Comparison of ENCODE assay signal across 2 cellular contexts in the genomic region with DNA sequence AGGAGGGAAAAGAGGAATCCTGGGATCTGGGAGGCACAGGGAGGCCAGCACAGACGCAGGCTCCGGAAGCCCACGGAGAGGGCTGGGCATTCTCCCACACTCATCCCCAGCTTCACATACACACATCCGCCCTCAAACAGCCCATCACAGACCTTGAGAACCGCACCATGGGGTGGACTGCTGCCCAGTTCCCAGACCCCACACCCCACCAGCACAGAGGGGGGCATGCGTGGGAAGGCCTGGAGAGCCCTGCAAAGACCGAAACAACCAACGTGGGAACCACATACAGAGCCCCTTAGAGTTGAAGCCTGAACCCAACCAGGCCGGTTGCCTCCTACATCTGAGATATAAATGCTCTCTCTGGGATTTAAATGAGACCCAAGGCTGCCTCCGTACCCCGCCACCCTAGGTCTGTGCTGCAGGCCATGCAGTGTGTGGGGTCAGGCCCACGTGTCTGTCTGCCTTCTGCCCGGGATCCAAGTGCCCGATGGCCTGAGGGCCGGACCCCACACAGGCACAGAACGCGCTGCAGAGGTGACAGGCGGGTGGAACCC.
TF ChIP-seq lines count a peak whose summit lies in the region.

No MANE protein-coding gene starts in this region.

TF ChIP-seq in GM23338, 12 proteins besides CTCF, POLR2A, EP300 and RAD21 (continues in another document):
- TF ChIP-seq CREB1 (CRISPR knock-in tag; IDR thresholded peaks at IDR 0.05; ENCODE audit: low read depth) (no peak), ZNF114 (CRISPR knock-in tag; IDR thresholded peaks at IDR 0.05) (no peak), ZNF331 (CRISPR knock-in tag; IDR thresholded peaks at IDR 0.05; ENCODE audit: low read depth) (no peak), EZH2 (IDR thresholded peaks at IDR 0.05; ENCODE audit: low read depth, unreplicated experiment) (no peak), NANOG (IDR thresholded peaks at IDR 0.05; ENCODE audit: borderline replicate concordance) (no peak), STAT1 (IDR thresholded peaks at IDR 0.05; ENCODE audit: unreplicated experiment) (no peak), EZH2phosphoT487 (IDR thresholded peaks at IDR 0.05; ENCODE audit: unreplicated experiment) (no peak), POLR2AphosphoS5 (IDR thresholded peaks at IDR 0.05; ENCODE audit: low read depth) (no peak), JUNB (IDR thresholded peaks at IDR 0.05; ENCODE audit: unreplicated experiment) (no peak)
- TF ChIP-seq, protein P1, sequence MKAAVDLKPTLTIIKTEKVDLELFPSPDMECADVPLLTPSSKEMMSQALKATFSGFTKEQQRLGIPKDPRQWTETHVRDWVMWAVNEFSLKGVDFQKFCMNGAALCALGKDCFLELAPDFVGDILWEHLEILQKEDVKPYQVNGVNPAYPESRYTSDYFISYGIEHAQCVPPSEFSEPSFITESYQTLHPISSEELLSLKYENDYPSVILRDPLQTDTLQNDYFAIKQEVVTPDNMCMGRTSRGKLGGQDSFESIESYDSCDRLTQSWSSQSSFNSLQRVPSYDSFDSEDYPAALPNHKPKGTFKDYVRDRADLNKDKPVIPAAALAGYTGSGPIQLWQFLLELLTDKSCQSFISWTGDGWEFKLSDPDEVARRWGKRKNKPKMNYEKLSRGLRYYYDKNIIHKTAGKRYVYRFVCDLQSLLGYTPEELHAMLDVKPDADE (IDR thresholded peaks at IDR 0.05): no peak
- TF ChIP-seq, protein P2, sequence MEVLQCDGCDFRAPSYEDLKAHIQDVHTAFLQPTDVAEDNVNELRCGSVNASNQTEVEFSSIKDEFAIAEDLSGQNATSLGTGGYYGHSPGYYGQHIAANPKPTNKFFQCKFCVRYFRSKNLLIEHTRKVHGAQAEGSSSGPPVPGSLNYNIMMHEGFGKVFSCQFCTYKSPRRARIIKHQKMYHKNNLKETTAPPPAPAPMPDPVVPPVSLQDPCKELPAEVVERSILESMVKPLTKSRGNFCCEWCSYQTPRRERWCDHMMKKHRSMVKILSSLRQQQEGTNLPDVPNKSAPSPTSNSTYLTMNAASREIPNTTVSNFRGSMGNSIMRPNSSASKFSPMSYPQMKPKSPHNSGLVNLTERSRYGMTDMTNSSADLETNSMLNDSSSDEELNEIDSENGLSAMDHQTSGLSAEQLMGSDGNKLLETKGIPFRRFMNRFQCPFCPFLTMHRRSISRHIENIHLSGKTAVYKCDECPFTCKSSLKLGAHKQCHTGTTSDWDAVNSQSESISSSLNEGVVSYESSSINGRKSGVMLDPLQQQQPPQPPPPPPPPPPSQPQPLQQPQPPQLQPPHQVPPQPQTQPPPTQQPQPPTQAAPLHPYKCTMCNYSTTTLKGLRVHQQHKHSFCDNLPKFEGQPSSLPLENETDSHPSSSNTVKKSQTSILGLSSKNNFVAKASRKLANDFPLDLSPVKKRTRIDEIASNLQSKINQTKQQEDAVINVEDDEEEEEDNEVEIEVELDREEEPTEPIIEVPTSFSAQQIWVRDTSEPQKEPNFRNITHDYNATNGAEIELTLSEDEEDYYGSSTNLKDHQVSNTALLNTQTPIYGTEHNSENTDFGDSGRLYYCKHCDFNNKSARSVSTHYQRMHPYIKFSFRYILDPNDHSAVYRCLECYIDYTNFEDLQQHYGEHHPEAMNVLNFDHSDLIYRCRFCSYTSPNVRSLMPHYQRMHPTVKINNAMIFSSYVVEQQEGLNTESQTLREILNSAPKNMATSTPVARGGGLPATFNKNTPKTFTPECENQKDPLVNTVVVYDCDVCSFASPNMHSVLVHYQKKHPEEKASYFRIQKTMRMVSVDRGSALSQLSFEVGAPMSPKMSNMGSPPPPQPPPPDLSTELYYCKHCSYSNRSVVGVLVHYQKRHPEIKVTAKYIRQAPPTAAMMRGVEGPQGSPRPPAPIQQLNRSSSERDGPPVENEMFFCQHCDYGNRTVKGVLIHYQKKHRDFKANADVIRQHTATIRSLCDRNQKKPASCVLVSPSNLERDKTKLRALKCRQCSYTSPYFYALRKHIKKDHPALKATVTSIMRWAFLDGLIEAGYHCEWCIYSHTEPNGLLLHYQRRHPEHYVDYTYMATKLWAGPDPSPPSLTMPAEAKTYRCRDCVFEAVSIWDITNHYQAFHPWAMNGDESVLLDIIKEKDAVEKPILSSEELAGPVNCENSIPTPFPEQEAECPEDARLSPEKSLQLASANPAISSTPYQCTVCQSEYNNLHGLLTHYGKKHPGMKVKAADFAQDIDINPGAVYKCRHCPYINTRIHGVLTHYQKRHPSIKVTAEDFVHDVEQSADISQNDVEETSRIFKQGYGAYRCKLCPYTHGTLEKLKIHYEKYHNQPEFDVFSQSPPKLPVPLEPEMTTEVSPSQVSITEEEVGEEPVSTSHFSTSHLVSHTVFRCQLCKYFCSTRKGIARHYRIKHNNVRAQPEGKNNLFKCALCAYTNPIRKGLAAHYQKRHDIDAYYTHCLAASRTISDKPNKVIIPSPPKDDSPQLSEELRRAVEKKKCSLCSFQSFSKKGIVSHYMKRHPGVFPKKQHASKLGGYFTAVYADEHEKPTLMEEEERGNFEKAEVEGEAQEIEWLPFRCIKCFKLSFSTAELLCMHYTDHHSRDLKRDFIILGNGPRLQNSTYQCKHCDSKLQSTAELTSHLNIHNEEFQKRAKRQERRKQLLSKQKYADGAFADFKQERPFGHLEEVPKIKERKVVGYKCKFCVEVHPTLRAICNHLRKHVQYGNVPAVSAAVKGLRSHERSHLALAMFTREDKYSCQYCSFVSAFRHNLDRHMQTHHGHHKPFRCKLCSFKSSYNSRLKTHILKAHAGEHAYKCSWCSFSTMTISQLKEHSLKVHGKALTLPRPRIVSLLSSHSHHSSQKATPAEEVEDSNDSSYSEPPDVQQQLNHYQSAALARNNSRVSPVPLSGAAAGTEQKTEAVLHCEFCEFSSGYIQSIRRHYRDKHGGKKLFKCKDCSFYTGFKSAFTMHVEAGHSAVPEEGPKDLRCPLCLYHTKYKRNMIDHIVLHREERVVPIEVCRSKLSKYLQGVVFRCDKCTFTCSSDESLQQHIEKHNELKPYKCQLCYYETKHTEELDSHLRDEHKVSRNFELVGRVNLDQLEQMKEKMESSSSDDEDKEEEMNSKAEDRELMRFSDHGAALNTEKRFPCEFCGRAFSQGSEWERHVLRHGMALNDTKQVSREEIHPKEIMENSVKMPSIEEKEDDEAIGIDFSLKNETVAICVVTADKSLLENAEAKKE (CRISPR knock-in tag; IDR thresholded peaks at IDR 0.05): no peak

TF ChIP-seq in IMR-90, 13 proteins besides CTCF, POLR2A, EP300 and RAD21:
- TF ChIP-seq SMC3 (IDR thresholded peaks at IDR 0.05; ENCODE audit: low read depth, low read length) (no peak), CHD1 (IDR thresholded peaks at IDR 0.05; ENCODE audit: low read depth, low read length) (no peak), NFE2L2 (IDR thresholded peaks at IDR 0.05; ENCODE audit: low read depth, low read length) (no peak), BHLHE40 (IDR thresholded peaks at IDR 0.05; ENCODE audit: low read depth, low read length) (no peak), RFX5 (IDR thresholded peaks at IDR 0.05; ENCODE audit: low read depth, low read length) (no peak), CEBPB (IDR thresholded peaks at IDR 0.05; ENCODE audit: low read depth, low read length) (no peak), MXI1 (IDR thresholded peaks at IDR 0.05; ENCODE audit: borderline replicate concordance, low read depth, low read length) (no peak), FOS (IDR thresholded peaks at IDR 0.05; ENCODE audit: low read depth, low read length) (no peak)
- TF ChIP-seq, protein P3, sequence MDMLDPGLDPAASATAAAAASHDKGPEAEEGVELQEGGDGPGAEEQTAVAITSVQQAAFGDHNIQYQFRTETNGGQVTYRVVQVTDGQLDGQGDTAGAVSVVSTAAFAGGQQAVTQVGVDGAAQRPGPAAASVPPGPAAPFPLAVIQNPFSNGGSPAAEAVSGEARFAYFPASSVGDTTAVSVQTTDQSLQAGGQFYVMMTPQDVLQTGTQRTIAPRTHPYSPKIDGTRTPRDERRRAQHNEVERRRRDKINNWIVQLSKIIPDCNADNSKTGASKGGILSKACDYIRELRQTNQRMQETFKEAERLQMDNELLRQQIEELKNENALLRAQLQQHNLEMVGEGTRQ (IDR thresholded peaks at IDR 0.05; ENCODE audit: low read depth, low read length): no peak
- TF ChIP-seq, protein P4, sequence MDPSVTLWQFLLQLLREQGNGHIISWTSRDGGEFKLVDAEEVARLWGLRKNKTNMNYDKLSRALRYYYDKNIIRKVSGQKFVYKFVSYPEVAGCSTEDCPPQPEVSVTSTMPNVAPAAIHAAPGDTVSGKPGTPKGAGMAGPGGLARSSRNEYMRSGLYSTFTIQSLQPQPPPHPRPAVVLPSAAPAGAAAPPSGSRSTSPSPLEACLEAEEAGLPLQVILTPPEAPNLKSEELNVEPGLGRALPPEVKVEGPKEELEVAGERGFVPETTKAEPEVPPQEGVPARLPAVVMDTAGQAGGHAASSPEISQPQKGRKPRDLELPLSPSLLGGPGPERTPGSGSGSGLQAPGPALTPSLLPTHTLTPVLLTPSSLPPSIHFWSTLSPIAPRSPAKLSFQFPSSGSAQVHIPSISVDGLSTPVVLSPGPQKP (IDR thresholded peaks at IDR 0.05; ENCODE audit: borderline replicate concordance, low read depth, low read length): no peak
